ENCODE assay signal across 13 cellular contexts in the genomic region with DNA sequence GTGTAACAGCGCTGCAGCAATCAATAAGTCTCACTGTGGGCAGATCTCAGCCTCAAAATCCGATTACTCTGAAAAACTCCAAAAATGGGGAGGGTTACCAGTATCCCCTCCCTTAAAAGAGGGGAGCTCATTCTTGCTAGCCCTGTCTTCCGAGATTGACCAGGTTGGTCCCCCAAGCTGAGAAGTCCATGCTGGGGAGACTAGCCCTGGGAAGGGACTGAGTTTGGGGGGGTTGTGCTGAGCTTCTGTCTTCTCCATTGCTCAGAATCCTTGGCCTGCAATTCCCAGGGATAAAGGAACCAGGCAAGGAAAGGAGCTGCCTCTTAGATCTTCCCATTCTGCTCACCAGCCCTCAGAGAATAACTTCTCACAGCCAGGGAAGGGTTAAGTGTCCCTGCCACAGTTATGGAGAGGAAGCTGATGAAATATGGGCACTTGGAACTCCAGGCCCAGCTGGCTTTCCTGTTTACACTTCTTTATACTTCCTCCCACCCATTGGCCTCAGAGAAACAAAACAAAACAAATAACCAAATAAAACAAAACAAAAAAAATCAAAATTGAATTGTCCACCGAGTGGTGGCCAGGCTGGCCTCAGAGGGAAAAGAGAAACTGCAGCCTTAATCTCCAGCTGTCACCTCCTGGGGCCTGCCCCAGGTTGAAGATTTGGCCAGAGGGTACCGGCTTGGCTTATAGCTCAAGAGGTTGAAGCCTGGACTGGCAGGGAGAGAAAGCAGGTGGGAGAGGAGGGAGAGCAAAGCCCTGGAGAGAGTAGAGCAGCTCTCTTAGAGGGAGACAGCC. TPM values are rescaled to one million over a fixed set of nuclear protein-coding genes. Genes with fewer than 3 reads are reported as not detected.
DNase-seq lines count a peak whose midpoint lies in the region; ATAC-seq, FAIRE-seq and TF ChIP-seq lines count a peak whose summit lies in the region.
"Had no signal": no experiment of that assay in that cellular context is flagged by ENCODE, and none has a peak within 500 bp of the region (broad histone marks: within the 10 kb centered on the region; RNA-seq: fewer than 3 reads in every experiment).

No MANE protein-coding gene starts in this region.

- FAIRE-seq in HepG2 (lab: Jason Lieb, UNC) = no peak

- DNase-seq in HepG2 (ENCODE audit: low spot score) = no peak
- DNase-seq in right lobe of liver = no peak
- DNase-seq in SHP77 (lab: John Stamatoyannopoulos, UW) = peak; percentile 93 to 95
- no peak for DNase-seq in left lung
- no peak for DNase-seq in vagina (ENCODE audit: extremely low spot score in 2 of 2)
- DNase-seq in RKO (ENCODE audit: low spot score) = no peak
- DNase-seq in SK-N-DZ (ENCODE audit: low spot score) = no peak
- no peak for DNase-seq in activated CD8-positive, alpha-beta memory T cell treated with anti-CD3 and anti-CD28 coated beads, Interleukin-2, amount 50 U/mL, for 48 hours
- DNase-seq: activated T-cell treated with anti-CD3 and anti-CD28 coated beads, Interleukin-2, amount 50 U/mL, for 24 hours; CD8-positive, alpha-beta T cell; cortex of kidney had no signal

- no peak overlapping the region for H3K4me3 ChIP-seq in HepG2 (replicated peaks in 1 of 3; ENCODE audit: insufficient read depth in 1 of 3, low read depth in 2 of 3, low read length in 3 of 3)
- H3K4me3 ChIP-seq in right lobe of liver = no peak overlapping the region
- H3K4me3 ChIP-seq in left lung = peak overlapping the region in 1 of 2 donors; percentile 1
- H3K4me3 ChIP-seq in vagina = no peak overlapping the region
- H3K4me3 ChIP-seq: SJSA1 had no signal

- WGBS in HepG2 (ENCODE audit: low lambda C conversion rate) = 12% methylated on average over 5 of the region's 5 CpGs
- WGBS in right lobe of liver (ENCODE audit: insufficient coverage, low coverage, low lambda C conversion rate, missing lambda C conversion rate) = 18% methylated on average over 5 of the region's 5 CpGs

- H3K79me2 ChIP-seq in HepG2 (ENCODE audit: insufficient read depth, low read length) = no peaks in the 10 kb centered on the region

- TF ChIP-seq CTCF in HepG2 (CRISPR knock-in tag; IDR thresholded peaks at IDR 0.05) (no peak), right lobe of liver (IDR thresholded peaks at IDR 0.05) (no peak), left lung (IDR thresholded peaks at IDR 0.05) (no peak), vagina (IDR thresholded peaks at IDR 0.05) (no peak)

- H3K4me2 ChIP-seq in HepG2 (ENCODE audit: low read depth, low read length) = no peak overlapping the region

- in situ Hi-C loops in HepG2 (cut with HindIII; ENCODE audit: extremely low pct_ligation_motif_present, low pct_unique_long_range_greater_than_20kb) = no loop called here

- H3K9me3 ChIP-seq in HepG2 (ENCODE audit: low read length) = no peaks in the 10 kb centered on the region
- no peaks in the 10 kb centered on the region for H3K9me3 ChIP-seq in right lobe of liver
- no peaks in the 10 kb centered on the region for H3K9me3 ChIP-seq in left lung
- H3K9me3 ChIP-seq in vagina = no peaks in the 10 kb centered on the region
- H3K9me3 ChIP-seq: SJSA1 had no signal

- peaks cover 4% of the 10 kb centered on the region; the same call in 1 of the 2 replicates for H4K20me1 ChIP-seq in HepG2 (ENCODE audit: insufficient read depth, low read length)

- H3K36me3 ChIP-seq in HepG2 (replicated peaks in 1 of 2; ENCODE audit: control insufficient read depth in 1 of 2, insufficient read depth in 2 of 2, low read length in 2 of 2) (no peaks in the 10 kb centered on the region), right lobe of liver (no peaks in the 10 kb centered on the region), left lung (no peaks in the 10 kb centered on the region), vagina (no peaks in the 10 kb centered on the region)
- H3K36me3 ChIP-seq: SJSA1 had no signal

- TF ChIP-seq EP300 in HepG2 (IDR thresholded peaks at IDR 0.05; ENCODE audit: low read depth in 2 of 2, low read length in 2 of 2) (no peak), HepG2 (CRISPR knock-in tag; IDR thresholded peaks at IDR 0.05; ENCODE audit: borderline replicate concordance) (no peak)

- no TSS peak for BruUV-seq in HepG2 (replicated peaks; lab: Mats Ljungman, UMichigan)

- H3K4me1 ChIP-seq in HepG2 (ENCODE audit: insufficient read depth, low read length) (peaks cover 7% of the 10 kb centered on the region; the same call in 1 of the 2 replicates), right lobe of liver (peaks cover 0 to 13% (median 4%) of the 10 kb centered on the region in 4 donors), left lung (peaks cover 5 to 54% of the 10 kb centered on the region in 2 donors), vagina (peaks cover 15% of the 10 kb centered on the region)

- H3K27me3 ChIP-seq in HepG2 (ENCODE audit: control insufficient read depth in 1 of 2, insufficient read depth in 2 of 2, low read length in 2 of 2) (peaks cover 29 to 90% of the 10 kb centered on the region in 2 experiments), right lobe of liver (peaks cover 0 to 47% of the 10 kb centered on the region in 2 donors), left lung (peaks cover 52 to 100% of the 10 kb centered on the region in 2 donors), vagina (no peaks in the 10 kb centered on the region)
- H3K27me3 ChIP-seq: SJSA1 had no signal

- intact Hi-C loops in HepG2 (cut with micrococcal nuclease; ENCODE audit: unreplicated experiment) (no loop called here), right lobe of liver (cut with DNase I) (no loop called here), left lung (cut with DNase I) (no loop called here), vagina (cut with DNase I) (no loop called here)

- ATAC-seq in HepG2 (no peak), right lobe of liver (no peak), left lung (no peak)
- ATAC-seq: CD8-positive, alpha-beta T cell; stimulated activated memory B cell treated with anti-CD40 and anti-IgM and Interleukin-4, amounts not matched to agents 10 μg/mL and 1 μg/mL and 100 μg/mL, for 72 hours had no signal

- no peak for TF ChIP-seq RAD21 in HepG2 (CRISPR knock-in tag; IDR thresholded peaks at IDR 0.05)

- TF ChIP-seq POLR2A in HepG2 (IDR thresholded peaks at IDR 0.05; ENCODE audit: insufficient read depth in 1 of 2, low read depth in 2 of 2, low read length in 2 of 2) = no peak
- no peak for TF ChIP-seq POLR2A in right lobe of liver (IDR thresholded peaks at IDR 0.05)
- no peak for TF ChIP-seq POLR2A in vagina (IDR thresholded peaks at IDR 0.05)

- H3K9ac ChIP-seq in HepG2 (ENCODE audit: insufficient read depth, low read depth, low read length) = no peak overlapping the region

- POLR2A ChIA-PET in HepG2 (lab: Yijun Ruan, JAX) = no interaction called here

- H3K27ac ChIP-seq in HepG2 (ENCODE audit: extremely low read length, insufficient read depth, low read length) (no peak overlapping the region), right lobe of liver (no peak overlapping the region), left lung (peak overlapping the region; percentile 76 to 90), vagina (peak overlapping the region; percentile 8)
- H3K27ac ChIP-seq: SJSA1 had no signal

- H2AFZ ChIP-seq in HepG2 (ENCODE audit: low read length) = no peak overlapping the region

- CTCF ChIA-PET in HepG2 (lab: Yijun Ruan, JAX; ENCODE audit: low intra/inter-chr PET ratio, low total read pairs) = no interaction called here

RNA-seq across cellular contexts. Expression of gene HOXB3, which starts 2.6 kb away (rescaled TPM):
- total RNA-seq in HepG2 (2016; rRNA removed; fragmentation: Illumina TruSeq; extraction: Trizol) (not detected in 2 replicates), right lobe of liver (1 to 10 TPM in 5 of 6 experiments, under 1 TPM in 1; 0.99 to 3.2 (median 2.6) TPM), left lung (10 to 100 TPM; 10.4 to 15.0 TPM), vagina (17.7 TPM)
- total RNA-seq in HepG2 (2016; cell fraction: cytosol; rRNA removed; fragmentation: Illumina TruSeq; extraction: Trizol; ENCODE audit: low read depth) = not detected in 2 replicates
- not detected in 2 replicates for total RNA-seq in HepG2 (2016; cell fraction: insoluble cytoplasmic fraction; rRNA removed; fragmentation: Illumina TruSeq; extraction: Trizol)
- not detected in 2 replicates for total RNA-seq in HepG2 (2016; cell fraction: membrane; rRNA removed; fragmentation: Illumina TruSeq; extraction: Trizol)
- not detected in 2 replicates for total RNA-seq in HepG2 (2016; cell fraction: nucleus; rRNA removed; fragmentation: Illumina TruSeq; extraction: Trizol)
- polyA plus RNA-seq in HepG2 (2011; rRNA removed) = not detected in 2 replicates
- polyA plus RNA-seq in HepG2 (2011; cell fraction: cytosol; rRNA removed) = not detected in 2 replicates
- 0.28 TPM in 1 of 2 replicates, not detected in the other for polyA plus RNA-seq in HepG2 (2011; cell fraction: nucleus; rRNA removed)
- polyA plus RNA-seq in HepG2 (2012) = not detected in 2 replicates
- polyA plus RNA-seq in HepG2 (2016; cell fraction: cytosol; fragmentation: Illumina TruSeq; extraction: Trizol; ENCODE audit: low read depth) = not detected in 2 replicates
- not detected in 2 replicates for polyA plus RNA-seq in HepG2 (2016; cell fraction: insoluble cytoplasmic fraction; fragmentation: Illumina TruSeq; extraction: Trizol; ENCODE audit: low read depth)
- not detected in 2 replicates for polyA plus RNA-seq in HepG2 (2016; cell fraction: membrane; fragmentation: Illumina TruSeq; extraction: Trizol; ENCODE audit: low read depth)
- not detected in 2 replicates for polyA plus RNA-seq in HepG2 (2016; cell fraction: nucleus; fragmentation: Illumina TruSeq; extraction: Trizol; ENCODE audit: insufficient read depth, low read depth)
- polyA minus RNA-seq in HepG2 (2011; rRNA and poly(A)+ RNA removed; ENCODE audit: low replicate concordance) = 2.3 TPM in 1 of 2 replicates, not detected in the other
- not detected in 2 replicates for polyA minus RNA-seq in HepG2 (2011; cell fraction: cytosol; rRNA and poly(A)+ RNA removed)
- polyA minus RNA-seq in HepG2 (2011; cell fraction: nucleus; rRNA and poly(A)+ RNA removed) = not detected in 2 replicates
- not detected in 2 replicates for polyA plus RNA-seq in SK-N-DZ (2014; cell fraction: cytosol; rRNA removed)
- polyA plus RNA-seq in SK-N-DZ (2014; cell fraction: nucleus; rRNA removed) = not detected in 2 replicates

RNA-seq across cellular contexts. Expression of gene HOXB5, which starts 6.1 kb away (rescaled TPM):
- total RNA-seq in HepG2 (2016; rRNA removed; fragmentation: Illumina TruSeq; extraction: Trizol) (not detected in 2 replicates), right lobe of liver (under 1 TPM in 5 of 6 experiments, not detected in 1; 0.11 to 0.29 (median 0.19) TPM), left lung (1 to 10 TPM; 3.3 to 4.2 TPM), vagina (0.74 TPM)
- total RNA-seq in HepG2 (2016; cell fraction: cytosol; rRNA removed; fragmentation: Illumina TruSeq; extraction: Trizol; ENCODE audit: low read depth) = not detected in 2 replicates
- total RNA-seq in HepG2 (2016; cell fraction: insoluble cytoplasmic fraction; rRNA removed; fragmentation: Illumina TruSeq; extraction: Trizol) = not detected in 2 replicates
- total RNA-seq in HepG2 (2016; cell fraction: membrane; rRNA removed; fragmentation: Illumina TruSeq; extraction: Trizol) = not detected in 2 replicates
- not detected in 2 replicates for total RNA-seq in HepG2 (2016; cell fraction: nucleus; rRNA removed; fragmentation: Illumina TruSeq; extraction: Trizol)
- not detected in 2 replicates for polyA plus RNA-seq in HepG2 (2011; rRNA removed)
- polyA plus RNA-seq in HepG2 (2011; cell fraction: cytosol; rRNA removed) = not detected in 2 replicates
- polyA plus RNA-seq in HepG2 (2011; cell fraction: nucleus; rRNA removed) = not detected in 2 replicates
- not detected in 2 replicates for polyA plus RNA-seq in HepG2 (2012)
- polyA plus RNA-seq in HepG2 (2016; cell fraction: cytosol; fragmentation: Illumina TruSeq; extraction: Trizol; ENCODE audit: low read depth) = not detected in 2 replicates
- not detected in 2 replicates for polyA plus RNA-seq in HepG2 (2016; cell fraction: insoluble cytoplasmic fraction; fragmentation: Illumina TruSeq; extraction: Trizol; ENCODE audit: low read depth)
- not detected in 2 replicates for polyA plus RNA-seq in HepG2 (2016; cell fraction: membrane; fragmentation: Illumina TruSeq; extraction: Trizol; ENCODE audit: low read depth)
- polyA plus RNA-seq in HepG2 (2016; cell fraction: nucleus; fragmentation: Illumina TruSeq; extraction: Trizol; ENCODE audit: insufficient read depth, low read depth) = not detected in 2 replicates
- polyA minus RNA-seq in HepG2 (2011; rRNA and poly(A)+ RNA removed; ENCODE audit: low replicate concordance) = 0.49 TPM in 1 of 2 replicates, not detected in the other
- polyA minus RNA-seq in HepG2 (2011; cell fraction: cytosol; rRNA and poly(A)+ RNA removed) = not detected in 2 replicates
- polyA minus RNA-seq in HepG2 (2011; cell fraction: nucleus; rRNA and poly(A)+ RNA removed) = not detected in 2 replicates
- not detected in 2 replicates for polyA plus RNA-seq in SK-N-DZ (2014; cell fraction: cytosol; rRNA removed)
- polyA plus RNA-seq in SK-N-DZ (2014; cell fraction: nucleus; rRNA removed) = not detected in 2 replicates
- total RNA-seq: CD8-positive, alpha-beta T cell had no signal

RNA-seq across cellular contexts. Expression of gene HOXB4, which starts 9.3 kb away (rescaled TPM):
- total RNA-seq in HepG2 (2016; rRNA removed; fragmentation: Illumina TruSeq; extraction: Trizol) (not detected in 2 replicates), right lobe of liver (1 to 10 TPM in 1 of 6 experiments, under 1 TPM in 5; 0.31 to 1.1 (median 0.68) TPM), left lung (1 to 10 TPM; 4.5 to 4.8 TPM), vagina (1.5 TPM)
- total RNA-seq in HepG2 (2016; cell fraction: cytosol; rRNA removed; fragmentation: Illumina TruSeq; extraction: Trizol; ENCODE audit: low read depth) = not detected in 2 replicates
- total RNA-seq in HepG2 (2016; cell fraction: insoluble cytoplasmic fraction; rRNA removed; fragmentation: Illumina TruSeq; extraction: Trizol) = not detected in 2 replicates
- total RNA-seq in HepG2 (2016; cell fraction: membrane; rRNA removed; fragmentation: Illumina TruSeq; extraction: Trizol) = not detected in 2 replicates
- total RNA-seq in HepG2 (2016; cell fraction: nucleus; rRNA removed; fragmentation: Illumina TruSeq; extraction: Trizol) = not detected in 2 replicates
- not detected in 2 replicates for polyA plus RNA-seq in HepG2 (2011; rRNA removed)
- not detected in 2 replicates for polyA plus RNA-seq in HepG2 (2011; cell fraction: cytosol; rRNA removed)
- polyA plus RNA-seq in HepG2 (2011; cell fraction: nucleus; rRNA removed) = not detected in 2 replicates
- polyA plus RNA-seq in HepG2 (2012) = not detected in 2 replicates
- polyA plus RNA-seq in HepG2 (2016; cell fraction: cytosol; fragmentation: Illumina TruSeq; extraction: Trizol; ENCODE audit: low read depth) = not detected in 2 replicates
- not detected in 2 replicates for polyA plus RNA-seq in HepG2 (2016; cell fraction: insoluble cytoplasmic fraction; fragmentation: Illumina TruSeq; extraction: Trizol; ENCODE audit: low read depth)
- not detected in 2 replicates for polyA plus RNA-seq in HepG2 (2016; cell fraction: membrane; fragmentation: Illumina TruSeq; extraction: Trizol; ENCODE audit: low read depth)
- not detected in 2 replicates for polyA plus RNA-seq in HepG2 (2016; cell fraction: nucleus; fragmentation: Illumina TruSeq; extraction: Trizol; ENCODE audit: insufficient read depth, low read depth)
- 0.04 and 0.49 TPM in 2 replicates for polyA minus RNA-seq in HepG2 (2011; rRNA and poly(A)+ RNA removed; ENCODE audit: low replicate concordance)
- polyA minus RNA-seq in HepG2 (2011; cell fraction: cytosol; rRNA and poly(A)+ RNA removed) = not detected in 2 replicates
- not detected in 2 replicates for polyA minus RNA-seq in HepG2 (2011; cell fraction: nucleus; rRNA and poly(A)+ RNA removed)
- polyA plus RNA-seq in SK-N-DZ (2014; cell fraction: cytosol; rRNA removed) = not detected in 2 replicates
- not detected in 2 replicates for polyA plus RNA-seq in SK-N-DZ (2014; cell fraction: nucleus; rRNA removed)

RNA-seq across cellular contexts. Expression of gene HOXB6, which starts 17.3 kb away (rescaled TPM):
- total RNA-seq in HepG2 (2016; rRNA removed; fragmentation: Illumina TruSeq; extraction: Trizol) (not detected in 2 replicates), right lobe of liver (under 1 TPM; 0.18 to 0.83 (median 0.56) TPM), left lung (1 to 10 TPM; 5.1 to 6.7 TPM), vagina (1.2 TPM)
- not detected in 2 replicates for total RNA-seq in HepG2 (2016; cell fraction: cytosol; rRNA removed; fragmentation: Illumina TruSeq; extraction: Trizol; ENCODE audit: low read depth)
- not detected in 2 replicates for total RNA-seq in HepG2 (2016; cell fraction: insoluble cytoplasmic fraction; rRNA removed; fragmentation: Illumina TruSeq; extraction: Trizol)
- not detected in 2 replicates for total RNA-seq in HepG2 (2016; cell fraction: membrane; rRNA removed; fragmentation: Illumina TruSeq; extraction: Trizol)
- not detected in 2 replicates for total RNA-seq in HepG2 (2016; cell fraction: nucleus; rRNA removed; fragmentation: Illumina TruSeq; extraction: Trizol)
- polyA plus RNA-seq in HepG2 (2011; rRNA removed) = not detected in 2 replicates
- not detected in 2 replicates for polyA plus RNA-seq in HepG2 (2011; cell fraction: cytosol; rRNA removed)
- polyA plus RNA-seq in HepG2 (2011; cell fraction: nucleus; rRNA removed) = not detected in 2 replicates
- polyA plus RNA-seq in HepG2 (2012) = not detected in 2 replicates
- not detected in 2 replicates for polyA plus RNA-seq in HepG2 (2016; cell fraction: cytosol; fragmentation: Illumina TruSeq; extraction: Trizol; ENCODE audit: low read depth)
- polyA plus RNA-seq in HepG2 (2016; cell fraction: insoluble cytoplasmic fraction; fragmentation: Illumina TruSeq; extraction: Trizol; ENCODE audit: low read depth) = not detected in 2 replicates
- not detected in 2 replicates for polyA plus RNA-seq in HepG2 (2016; cell fraction: membrane; fragmentation: Illumina TruSeq; extraction: Trizol; ENCODE audit: low read depth)
- polyA plus RNA-seq in HepG2 (2016; cell fraction: nucleus; fragmentation: Illumina TruSeq; extraction: Trizol; ENCODE audit: insufficient read depth, low read depth) = not detected in 2 replicates
- 3.5 TPM in 1 of 2 replicates, not detected in the other for polyA minus RNA-seq in HepG2 (2011; rRNA and poly(A)+ RNA removed; ENCODE audit: low replicate concordance)
- polyA minus RNA-seq in HepG2 (2011; cell fraction: cytosol; rRNA and poly(A)+ RNA removed) = not detected in 2 replicates
- not detected in 2 replicates for polyA minus RNA-seq in HepG2 (2011; cell fraction: nucleus; rRNA and poly(A)+ RNA removed)
- not detected in 2 replicates for polyA plus RNA-seq in SK-N-DZ (2014; cell fraction: cytosol; rRNA removed)
- polyA plus RNA-seq in SK-N-DZ (2014; cell fraction: nucleus; rRNA removed) = not detected in 2 replicates

RNA-seq across cellular contexts. Expression of gene HOXB7, which starts 23.3 kb away (rescaled TPM):
- total RNA-seq in HepG2 (2016; rRNA removed; fragmentation: Illumina TruSeq; extraction: Trizol) = not detected in 2 replicates
- total RNA-seq in HepG2 (2016; cell fraction: cytosol; rRNA removed; fragmentation: Illumina TruSeq; extraction: Trizol; ENCODE audit: low read depth) = not detected in 2 replicates
- not detected in 2 replicates for total RNA-seq in HepG2 (2016; cell fraction: insoluble cytoplasmic fraction; rRNA removed; fragmentation: Illumina TruSeq; extraction: Trizol)
- total RNA-seq in HepG2 (2016; cell fraction: membrane; rRNA removed; fragmentation: Illumina TruSeq; extraction: Trizol) = not detected in 2 replicates
- not detected in 2 replicates for total RNA-seq in HepG2 (2016; cell fraction: nucleus; rRNA removed; fragmentation: Illumina TruSeq; extraction: Trizol)
- 0.04 and 0.08 TPM in 2 replicates for polyA plus RNA-seq in HepG2 (2011; rRNA removed)
- not detected in 2 replicates for polyA plus RNA-seq in HepG2 (2011; cell fraction: cytosol; rRNA removed)
- polyA plus RNA-seq in HepG2 (2011; cell fraction: nucleus; rRNA removed) = not detected in 2 replicates
- polyA plus RNA-seq in HepG2 (2012) = not detected in 2 replicates
- not detected in 2 replicates for polyA plus RNA-seq in HepG2 (2016; cell fraction: cytosol; fragmentation: Illumina TruSeq; extraction: Trizol; ENCODE audit: low read depth)
- not detected in 2 replicates for polyA plus RNA-seq in HepG2 (2016; cell fraction: insoluble cytoplasmic fraction; fragmentation: Illumina TruSeq; extraction: Trizol; ENCODE audit: low read depth)
- polyA plus RNA-seq in HepG2 (2016; cell fraction: membrane; fragmentation: Illumina TruSeq; extraction: Trizol; ENCODE audit: low read depth) = not detected in 2 replicates
- not detected in 2 replicates for polyA plus RNA-seq in HepG2 (2016; cell fraction: nucleus; fragmentation: Illumina TruSeq; extraction: Trizol; ENCODE audit: insufficient read depth, low read depth)
- 8.9 TPM in 1 of 2 replicates, not detected in the other for polyA minus RNA-seq in HepG2 (2011; rRNA and poly(A)+ RNA removed; ENCODE audit: low replicate concordance)
- polyA minus RNA-seq in HepG2 (2011; cell fraction: cytosol; rRNA and poly(A)+ RNA removed) = not detected in 2 replicates
- polyA minus RNA-seq in HepG2 (2011; cell fraction: nucleus; rRNA and poly(A)+ RNA removed) = not detected in 2 replicates
- under 1 TPM in 4 of 6 experiments, not detected in 2; 0.16 to 0.79 (median 0.30) TPM for total RNA-seq in right lobe of liver
- total RNA-seq in left lung = 1 to 10 TPM; 2.4 to 3.0 TPM
- total RNA-seq in vagina = 3.2 TPM
- polyA plus RNA-seq in SK-N-DZ (2014; cell fraction: cytosol; rRNA removed) = not detected in 2 replicates
- not detected in 2 replicates for polyA plus RNA-seq in SK-N-DZ (2014; cell fraction: nucleus; rRNA removed)

Comparison
In these comparisons a context has a peak if more than half of its experiments do, and no peak if none do; other contexts are left out.
1. DNase-seq: peak in SHP77 (2 of 2); none in HepG2 (single experiment), right lobe of liver (0 of 3), left lung (0 of 2), vagina (0 of 2), RKO (single experiment), SK-N-DZ (single experiment) and activated CD8-positive, alpha-beta memory T cell treated with anti-CD3 and anti-CD28 coated beads, Interleukin-2, amount 50 U/mL, for 48 hours (single experiment).
2. H3K27ac ChIP-seq: peak in left lung (2 of 2) and vagina (single experiment); none in HepG2 (single experiment) and right lobe of liver (0 of 3).